12 cellular contexts compared by ENCODE assay signal in the genomic region with DNA sequence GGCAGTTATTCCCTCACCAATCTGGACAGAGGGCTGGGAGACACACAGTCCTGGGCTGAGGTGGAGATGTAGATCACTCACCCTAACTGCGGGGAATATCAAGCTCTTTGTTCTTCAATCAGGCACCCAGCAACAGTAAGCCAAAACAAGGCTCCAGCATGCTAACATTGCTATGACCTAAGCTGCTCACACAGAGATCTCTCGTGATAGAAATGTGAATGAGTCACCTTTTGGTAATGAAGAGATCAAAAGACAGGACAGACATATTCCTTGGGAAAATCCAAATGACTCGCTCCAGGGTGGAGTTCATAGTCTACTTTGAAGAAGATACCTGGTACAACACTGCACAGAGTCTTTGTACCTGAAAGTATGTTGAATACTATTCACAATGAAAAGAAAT.
DNase-seq lines count a peak whose midpoint lies in the region; TF ChIP-seq lines count a peak whose summit lies in the region.
"Had no signal": no experiment of that assay in that cellular context is flagged by ENCODE, and none has a peak within 500 bp of the region (broad histone marks: within the 10 kb centered on the region; RNA-seq: fewer than 3 reads in every experiment).

No MANE protein-coding gene starts in this region.

- DNase-seq in Caco-2 (peak in 1 of 2 experiments; percentile 25), HT1080 (ENCODE audit: low read depth) (peak; percentile 92), mammary epithelial cell (peak; percentile 96), kidney glomerular epithelial cell (lab: John Stamatoyannopoulos, UW) (peak; percentile 92), NCI-H2107 (lab: John Stamatoyannopoulos, UW) (no peak), superior temporal gyrus (ENCODE audit: extremely low spot score) (no peak)
- DNase-seq in activated T-cell treated with anti-CD3 and anti-CD28 coated beads, Interleukin-2, amount 50 U/mL, for 1 hour: no peak
- no peak for DNase-seq in stimulated activated CD4-positive, alpha-beta T cell treated with anti-CD3 and anti-CD28 coated beads, Interleukin-12 subunit alpha, Interleukin-12 subunit beta, amount 100 ng/mL, for 4 hours
- DNase-seq: NCI-H510A treated with DMSO at 0.1 percent for 48 hours, uterus had no signal

- 23% methylated on average over 3 of the region's 3 CpGs for WGBS in mammary epithelial cell (ENCODE audit: low coverage, missing lambda C conversion rate)

- TF ChIP-seq CTCF in Caco-2 (IDR thresholded peaks at IDR 0.05; ENCODE audit: insufficient read depth in 1 of 2, low read depth in 1 of 2, low read length in 1 of 2, severe bottlenecking in 1 of 2, unreplicated experiment in 1 of 2) (no peak), mammary epithelial cell (conservative IDR thresholded peaks at IDR 0.05 in 1 of 2, IDR thresholded peaks at IDR 0.05 in 1 of 2; ENCODE audit: extremely low read depth in 1 of 2, insufficient read depth in 1 of 2, low read depth in 1 of 2, low read length in 2 of 2) (no peak)

- POLR2A ChIA-PET in Caco-2 (lab: Charles Lee): interaction anchor here (0.6 kb wide), 1 partner anchor 227 kb away, joined by 5 read pairs; no protein-coding TSS in a partner anchor

- H3K36me3 ChIP-seq in Caco-2 (ENCODE audit: control insufficient read depth, insufficient read depth, low read length) (no peaks in the 10 kb centered on the region), mammary epithelial cell (ENCODE audit: insufficient read depth, low read length) (peaks cover 5% of the 10 kb centered on the region)
- H3K36me3 ChIP-seq: uterus had no signal

- no peaks in the 10 kb centered on the region for H3K27me3 Mint-ChIP-seq in Caco-2 (ENCODE audit: insufficient read depth, unreplicated experiment)
- H3K27me3 Mint-ChIP-seq: activated naive CD8-positive, alpha-beta T cell had no signal

- H3K9me3 ChIP-seq in Caco-2 (no peaks in the 10 kb centered on the region), mammary epithelial cell (replicated peaks; ENCODE audit: insufficient read depth, low read length) (no peaks in the 10 kb centered on the region)
- H3K9me3 ChIP-seq: uterus had no signal

- H3K79me2 ChIP-seq in mammary epithelial cell (ENCODE audit: insufficient read depth, low read length): no peaks in the 10 kb centered on the region

- H3K27me3 ChIP-seq in Caco-2 (replicated peaks; ENCODE audit: control insufficient read depth, insufficient read depth, low read length) (no peaks in the 10 kb centered on the region), mammary epithelial cell (ENCODE audit: insufficient read depth, low read length) (no peaks in the 10 kb centered on the region)
- H3K27me3 ChIP-seq: uterus had no signal

- H3K4me1 Mint-ChIP-seq in Caco-2 (ENCODE audit: low read depth, unreplicated experiment): peaks cover 11% of the 10 kb centered on the region

- no peak overlapping the region for H3K9ac ChIP-seq in mammary epithelial cell (ENCODE audit: insufficient read depth, low read length)

- no peaks in the 10 kb centered on the region for H4K20me1 ChIP-seq in mammary epithelial cell (ENCODE audit: insufficient read depth, low read length)

- H3K4me3 Mint-ChIP-seq in Caco-2 (ENCODE audit: unreplicated experiment): peak overlapping the region; percentile 10
- H3K4me3 Mint-ChIP-seq: activated naive CD8-positive, alpha-beta T cell had no signal

- in situ Hi-C loops in mammary epithelial cell (cut with MboI; ENCODE audit: low sequenced_read_pairs in 2 of 2): no loop called here

- H3K4me2 ChIP-seq in mammary epithelial cell (ENCODE audit: insufficient read depth, low read depth, low read length): no peak overlapping the region

- H3K4me1 ChIP-seq in Caco-2 (peaks cover 10% of the 10 kb centered on the region; the same call in 1 of the 2 replicates), mammary epithelial cell (ENCODE audit: insufficient read depth, low read length) (no peaks in the 10 kb centered on the region)
- H3K4me1 ChIP-seq: uterus had no signal

- peak overlapping the region; percentile 68 for H3K27ac Mint-ChIP-seq in Caco-2 (ENCODE audit: unreplicated experiment)
- H3K27ac Mint-ChIP-seq: activated naive CD8-positive, alpha-beta T cell had no signal

- CTCF ChIA-PET in Caco-2 (lab: Charles Lee): interaction anchor here (0.6 kb wide), 1 partner anchor 222 kb away, joined by 3 read pairs; no protein-coding TSS in a partner anchor
- CTCF ChIA-PET in mammary epithelial cell (lab: Charles Lee; ENCODE audit: low non-redundant PET): interaction anchor here (0.6 kb wide), 1 partner anchor 22 kb away, joined by 6 read pairs; no protein-coding TSS in a partner anchor

- no peaks in the 10 kb centered on the region for H3K36me3 Mint-ChIP-seq in Caco-2 (ENCODE audit: insufficient read depth, unreplicated experiment)
- H3K36me3 Mint-ChIP-seq: activated naive CD8-positive, alpha-beta T cell had no signal

- no peak overlapping the region for H2AFZ ChIP-seq in mammary epithelial cell (ENCODE audit: low read depth, low read length)

- BruUV-seq in Caco-2 (replicated peaks; lab: Mats Ljungman, UMichigan) (no TSS peak), mammary epithelial cell (replicated peaks; lab: Mats Ljungman, UMichigan) (no TSS peak)

- dilution Hi-C loops in mammary epithelial cell (cut with HindIII; ENCODE audit: low sequenced_read_pairs): no loop called here

- intact Hi-C loops in Caco-2 (cut with micrococcal nuclease; ENCODE audit: unreplicated experiment): no loop called here
- intact Hi-C loops in mammary epithelial cell (cut with micrococcal nuclease): no loop called here

- H3K9me3 Mint-ChIP-seq in Caco-2 (ENCODE audit: unreplicated experiment): no peaks in the 10 kb centered on the region

- no peak overlapping the region for H3K4me3 ChIP-seq in Caco-2 (ENCODE audit: low read depth, low read length)
- H3K4me3 ChIP-seq in mammary epithelial cell (replicated peaks in 1 of 3; ENCODE audit: insufficient read depth in 1 of 3, low read depth in 2 of 3, low read length in 3 of 3): no peak overlapping the region
- H3K4me3 ChIP-seq: lung, uterus had no signal

- H3K27ac ChIP-seq in mammary epithelial cell (ENCODE audit: insufficient read depth, low read depth, low read length): peak overlapping the region; percentile 70
- H3K27ac ChIP-seq: uterus had no signal

Comparison
In these comparisons a context has a peak if more than half of its experiments do, and no peak if none do; other contexts are left out.
1. DNase-seq: peak in HT1080 (single experiment), mammary epithelial cell (single experiment) and kidney glomerular epithelial cell (single experiment); none in NCI-H2107 (single experiment), superior temporal gyrus (single experiment), activated T-cell treated with anti-CD3 and anti-CD28 coated beads, Interleukin-2, amount 50 U/mL, for 1 hour (single experiment) and stimulated activated CD4-positive, alpha-beta T cell treated with anti-CD3 and anti-CD28 coated beads, Interleukin-12 subunit alpha, Interleukin-12 subunit beta, amount 100 ng/mL, for 4 hours (single experiment).